In genomic region chr17:79811036-79811887, GRCh38 we compare ENCODE assay signal across 8 cellular contexts. TPM values are rescaled to one million over a fixed set of nuclear protein-coding genes. Genes with fewer than 3 reads are reported as not detected.
DNase-seq lines count a peak whose midpoint lies in the region; ATAC-seq and TF ChIP-seq lines count a peak whose summit lies in the region.

No MANE protein-coding gene starts in this region.

- H3K27ac Mint-ChIP-seq in CD14-positive monocyte = no peak overlapping the region
- H3K27ac Mint-ChIP-seq in activated naive CD4-positive, alpha-beta T cell treated with anti-CD3 and anti-CD28 coated beads, Interleukin-2, amount 50 U/mL, for 72 hours = no peak overlapping the region

- H3K9me3 ChIP-seq in iPS-18c (ENCODE audit: control insufficient read depth, insufficient read depth, low read length) (peaks cover 3% of the 10 kb centered on the region), thyroid gland (no peaks in the 10 kb centered on the region)

- peak overlapping the region; percentile 15; the same call in 1 of the 2 replicates for H3K4me3 ChIP-seq in iPS-18c (ENCODE audit: insufficient read depth, low read depth, low read length)
- no peak overlapping the region for H3K4me3 ChIP-seq in thyroid gland (replicated peaks in 1 of 3)

- intact Hi-C loops in CD14-positive monocyte (cut with micrococcal nuclease) (loop anchor here (2.0 kb wide), 1 partner anchor 14 kb away; the partner anchor contains the start of gene CBX8 (in 2 of the 2)), thyroid gland (cut with DNase I) (no loop called here)

- TF ChIP-seq CTCF in CD14-positive monocyte (IDR thresholded peaks at IDR 0.05) = peak; percentile 66
- peak in 4 of 6 experiments; percentile 7 to 43 (median 40) for TF ChIP-seq CTCF in thyroid gland (IDR thresholded peaks at IDR 0.05)

- TF ChIP-seq POLR2A in thyroid gland (IDR thresholded peaks at IDR 0.05) = no peak

- H3K4me3 Mint-ChIP-seq in CD14-positive monocyte = peak overlapping the region in 1 of 2 donors; percentile 82

- no peak overlapping the region for H3K27ac ChIP-seq in thyroid gland

- H3K9me3 Mint-ChIP-seq in CD14-positive monocyte = peaks cover 0 to 46% (median 33%) of the 10 kb centered on the region in 7 donors
- no peaks in the 10 kb centered on the region for H3K9me3 Mint-ChIP-seq in activated naive CD4-positive, alpha-beta T cell treated with anti-CD3 and anti-CD28 coated beads, Interleukin-2, amount 50 U/mL, for 72 hours

- peaks cover 11 to 21% of the 10 kb centered on the region in 2 donors for H3K36me3 Mint-ChIP-seq in CD14-positive monocyte
- H3K36me3 Mint-ChIP-seq in activated naive CD4-positive, alpha-beta T cell treated with anti-CD3 and anti-CD28 coated beads, Interleukin-2, amount 50 U/mL, for 72 hours = peaks cover 0 to 4% of the 10 kb centered on the region in 2 donors

- DNase-seq in CD14-positive monocyte (ENCODE audit: low spot score) = no peak
- DNase-seq in H4 (ENCODE audit: low spot score) = peak; percentile 51
- DNase-seq in NCI-H510A (lab: John Stamatoyannopoulos, UW) = peak; percentile 54
- DNase-seq in activated naive CD4-positive, alpha-beta T cell treated with anti-CD3 and anti-CD28 coated beads, Interleukin-2, amount 50 U/mL, for 72 hours (ENCODE audit: low spot score in 2 of 2) = peak in 1 of 2 donors; percentile 50
- no peak for DNase-seq in thyroid gland
- DNase-seq in iPS-NIHi7 (ENCODE audit: extremely low spot score) = no peak

- H3K36me3 ChIP-seq in thyroid gland = no peaks in the 10 kb centered on the region

- peak; percentile 24 to 25 for ATAC-seq in activated naive CD4-positive, alpha-beta T cell treated with anti-CD3 and anti-CD28 coated beads, Interleukin-2, amount 50 U/mL, for 72 hours
- ATAC-seq in HG02885 (IDR thresholded peaks at IDR 0.05; ENCODE audit: poor library complexity, unreplicated experiment) = no peak

- peaks cover 40 to 63% of the 10 kb centered on the region in 2 donors for H3K4me1 ChIP-seq in thyroid gland

- H3K27me3 ChIP-seq in thyroid gland = peaks cover 69% of the 10 kb centered on the region

- 1 to 2% methylated on average over 13 to 26 of the region's 66 CpGs for WGBS in thyroid gland, 2 donors

- peaks cover 70 to 92% (median 79%) of the 10 kb centered on the region in 3 donors for H3K27me3 Mint-ChIP-seq in CD14-positive monocyte (ENCODE audit: low read depth in 3 of 3)

- H3K4me1 Mint-ChIP-seq in CD14-positive monocyte = peaks cover 37% of the 10 kb centered on the region

RNA-seq across cellular contexts. Expression of gene CBX8, which starts 14.4 kb away (rescaled TPM):
- 1 to 10 TPM; 2.5 TPM for polyA plus RNA-seq in CD14-positive monocyte
- 7.0 and 14.6 TPM in 2 replicates for total RNA-seq in H4 (2014; rRNA removed; shearing (Covaris generic))
- total RNA-seq in activated naive CD4-positive, alpha-beta T cell treated with anti-CD3 and anti-CD28 coated beads, Interleukin-2, amount 50 U/mL, for 72 hours = 1 to 10 TPM; 1.5 to 5.6 TPM
- total RNA-seq in thyroid gland = 1 to 10 TPM; 1.7 to 3.5 (median 2.7) TPM

RNA-seq across cellular contexts. Expression of gene CBX4, which starts 28.0 kb away (rescaled TPM):
- 1 to 10 TPM; 1.4 to 3.6 TPM for polyA plus RNA-seq in CD14-positive monocyte
- total RNA-seq in H4 (2014; rRNA removed; shearing (Covaris generic)) = 16.0 and 18.7 TPM in 2 replicates
- total RNA-seq in activated naive CD4-positive, alpha-beta T cell treated with anti-CD3 and anti-CD28 coated beads, Interleukin-2, amount 50 U/mL, for 72 hours = 10 to 100 TPM; 12.7 to 16.8 TPM
- 10 to 100 TPM in 3 of 4 donors, 1 to 10 TPM in 1; 5.6 to 17.2 (median 13.5) TPM for total RNA-seq in thyroid gland

RNA-seq across cellular contexts. Expression of gene CBX2, which starts 33.3 kb away (rescaled TPM):
- under 1 TPM in 1 of 2 donors, not detected in 1; 0.09 TPM for polyA plus RNA-seq in CD14-positive monocyte
- total RNA-seq in H4 (2014; rRNA removed; shearing (Covaris generic)) = 24.5 and 34.2 TPM in 2 replicates
- total RNA-seq in activated naive CD4-positive, alpha-beta T cell treated with anti-CD3 and anti-CD28 coated beads, Interleukin-2, amount 50 U/mL, for 72 hours = 1 to 10 TPM; 2.8 to 3.3 TPM
- 1 to 10 TPM in 3 of 4 donors, under 1 TPM in 1; 0.54 to 1.7 (median 1.1) TPM for total RNA-seq in thyroid gland

Comparison
In these comparisons a context has a peak if more than half of its experiments do, and no peak if none do; other contexts are left out.
1. DNase-seq: peak in H4 (single experiment) and NCI-H510A (single experiment); none in CD14-positive monocyte (single experiment), thyroid gland (0 of 2) and iPS-NIHi7 (single experiment).